In the genomic region with DNA sequence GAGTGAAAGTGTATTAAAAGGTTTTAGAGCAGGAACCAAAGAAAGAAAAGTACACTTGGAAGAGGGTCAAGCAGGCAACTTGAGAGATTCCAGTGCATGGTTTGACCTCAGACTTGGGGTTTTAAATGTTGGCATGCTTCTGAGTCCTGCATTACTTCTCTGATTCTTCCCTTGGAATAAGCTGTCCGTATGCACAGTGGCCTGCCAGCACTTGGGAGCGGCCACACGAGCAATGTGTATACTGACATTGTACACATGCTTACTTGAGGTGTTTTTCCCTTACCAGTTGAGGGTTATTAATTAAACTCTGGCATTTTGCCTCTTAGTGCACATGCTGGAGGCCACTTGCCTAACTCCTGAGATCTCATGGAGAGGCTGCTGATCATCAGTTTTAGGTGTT, we compare ENCODE assay signal across 17 cellular contexts.
"Had no signal": no experiment of that assay in that cellular context is flagged by ENCODE, and none has a peak within 500 bp of the region (broad histone marks: within the 10 kb centered on the region; RNA-seq: fewer than 3 reads in every experiment).

No MANE protein-coding gene starts in this region.

- ATAC-seq: esophagus mucosa; left lobe of liver; mucosa of descending colon; stimulated activated effector memory CD8-positive, alpha-beta T cell treated with anti-CD3 and anti-CD28 coated beads, Interleukin-12 subunit alpha, Interleukin-12 subunit beta, amount 100 ng/mL, for 72 hours; T-helper 17 cell had no signal

- DNase-seq: activated CD4-positive, alpha-beta T cell treated with anti-CD3 and anti-CD28 coated beads, Interleukin-2, amount 50 U/mL, for 1 hour; activated CD4-positive, CD25-positive, alpha-beta regulatory T cell; activated naive CD4-positive, alpha-beta T cell treated with anti-CD3 and anti-CD28 coated beads, Interleukin-2, amount 50 U/mL, for 16 hours; amniotic stem cell; glutamatergic neuron; immature natural killer cell; mammary epithelial cell; mucosa of descending colon; nephron progenitor cell; T-helper 17 cell had no signal

- H3K9me3 ChIP-seq: breast epithelium, mucosa of descending colon, vagina had no signal

- H3K4me1 ChIP-seq: breast epithelium, right atrium auricular region, tibial nerve, vagina had no signal

- H3K36me3 ChIP-seq: breast epithelium, right atrium auricular region, tibial nerve, vagina had no signal

- H3K27me3 ChIP-seq: breast epithelium, right atrium auricular region, tibial nerve, vagina had no signal

- H3K4me3 ChIP-seq: breast epithelium, mucosa of descending colon, right atrium auricular region, tibial nerve, vagina had no signal

- H3K27ac ChIP-seq: breast epithelium, right atrium auricular region, tibial nerve, vagina had no signal
